ENCODE assay signal across 1 cellular context in the genomic region with DNA sequence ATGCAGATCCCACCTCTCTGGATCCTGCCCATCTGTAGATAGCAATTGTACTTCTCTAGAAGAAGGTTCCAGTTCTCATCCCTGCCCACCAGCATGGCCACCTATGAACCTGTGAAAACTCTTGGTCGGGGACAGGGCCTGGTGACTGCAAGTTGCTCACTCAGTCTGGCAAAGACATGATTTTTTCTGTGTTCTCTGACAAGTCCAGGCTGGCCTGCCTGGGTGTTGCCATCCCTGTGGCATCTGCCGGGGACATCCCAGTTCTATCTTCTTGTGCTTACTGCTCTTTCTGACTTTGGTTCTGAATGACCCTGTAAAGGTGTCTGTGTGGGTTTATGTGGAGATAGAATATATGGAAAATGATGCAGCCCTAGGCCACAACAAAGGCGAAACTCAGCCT.
TF ChIP-seq lines count a peak whose summit lies in the region.

No MANE protein-coding gene starts in this region.

TF ChIP-seq in IMR-90, 13 proteins besides CTCF, POLR2A, EP300 and RAD21:
- TF ChIP-seq MXI1 (IDR thresholded peaks at IDR 0.05; ENCODE audit: borderline replicate concordance, low read depth, low read length) (no peak), FOS (IDR thresholded peaks at IDR 0.05; ENCODE audit: low read depth, low read length) (no peak)
